ENCODE assay signal across 1 cellular context in genomic region chr4:39698424-39699009, GRCh38.
TF ChIP-seq lines count a peak whose summit lies in the region.

No MANE protein-coding gene starts in this region.

TF ChIP-seq in HEK293, 187 proteins besides CTCF, POLR2A, EP300 and RAD21 (continued from another document):
- peak; percentile 91 for TF ChIP-seq PRDM10 (tag by site-specific recombination; IDR thresholded peaks at IDR 0.05)
- TF ChIP-seq ZEB2 (tag by site-specific recombination; IDR thresholded peaks at IDR 0.05): 0 out of 2 replicates have a peak, but pooled peaks have one; percentile 23
